ENCODE assay signal across 28 cellular contexts in the genomic region with DNA sequence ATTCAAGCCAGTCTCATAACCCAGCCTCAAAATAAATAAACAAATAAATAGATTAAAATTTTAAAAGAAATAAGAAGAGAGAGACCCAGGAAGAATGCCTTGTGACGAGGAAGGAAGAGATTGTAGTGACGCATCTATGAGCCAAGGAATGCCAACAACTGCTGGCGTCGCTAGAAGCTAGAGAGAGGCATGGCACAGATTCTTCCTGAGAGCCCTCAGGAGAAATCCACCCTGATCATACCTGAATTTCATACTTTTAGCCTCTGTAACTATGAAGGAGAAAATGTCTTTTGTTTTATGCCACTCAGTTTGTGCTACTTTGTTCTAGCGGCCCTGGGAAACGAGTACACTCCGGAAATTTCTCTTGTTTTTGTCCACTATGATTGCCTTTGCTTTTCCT.
"Had no signal": no experiment of that assay in that cellular context is flagged by ENCODE, and none has a peak within 500 bp of the region (broad histone marks: within the 10 kb centered on the region; RNA-seq: fewer than 3 reads in every experiment).

No MANE protein-coding gene starts in this region.

- ATAC-seq: esophagus mucosa, gastrocnemius medialis, heart right ventricle, left cardiac atrium, left lung, left ventricle myocardium superior, lower lobe of right lung had no signal

- H3K27ac Mint-ChIP-seq: dendritic cell treated with granulocyte-macrophage colony-stimulating factor and Interleukin-4, amounts not matched to agents 40 ng/mL and 50 ng/mL, for 4 days; memory B cell had no signal

- FAIRE-seq: endothelial cell of umbilical vein, islet of Langerhans, keratinocyte had no signal

- H3K4me3 Mint-ChIP-seq: dendritic cell treated with granulocyte-macrophage colony-stimulating factor and Interleukin-4, amounts not matched to agents 40 ng/mL and 50 ng/mL, for 4 days; memory B cell had no signal

- H3K27me3 ChIP-seq: colonic mucosa, dorsolateral prefrontal cortex, esophagus squamous epithelium, gastrocnemius medialis, heart right ventricle, left lung had no signal

- H3K4me1 Mint-ChIP-seq: memory B cell had no signal

- DNase-seq: cerebellar nuclear complex; colonic mucosa; cortex of kidney; dorsolateral prefrontal cortex; effector CD4-positive, alpha-beta T cell; effector memory CD4-positive, alpha-beta T cell; erythroblast; esophagus squamous epithelium; foreskin fibroblast; foreskin melanocyte; gastrocnemius medialis; glutamatergic neuron; head of caudate nucleus; heart right ventricle; hippocampal formation; left cardiac atrium; left lung; left ventricle myocardium superior; lower lobe of right lung; mesendoderm; midbrain had no signal

- H3K9me3 ChIP-seq: colonic mucosa, gastrocnemius medialis had no signal

- H3K4me1 ChIP-seq: colonic mucosa, esophagus squamous epithelium, gastrocnemius medialis, heart right ventricle, left lung, lower lobe of right lung had no signal

- H3K4me3 ChIP-seq: colonic mucosa, dorsolateral prefrontal cortex, esophagus squamous epithelium, gastrocnemius medialis, heart right ventricle, left lung, lower lobe of right lung had no signal

- H3K27ac ChIP-seq: colonic mucosa, dorsolateral prefrontal cortex, epithelial cell of prostate, esophagus squamous epithelium, gastrocnemius medialis, heart right ventricle, left lung, lower lobe of right lung had no signal

- H3K36me3 ChIP-seq: colonic mucosa, esophagus squamous epithelium, gastrocnemius medialis, heart right ventricle, left lung, lower lobe of right lung had no signal
